ENCODE assay signal across 1 cellular context in the genomic region with DNA sequence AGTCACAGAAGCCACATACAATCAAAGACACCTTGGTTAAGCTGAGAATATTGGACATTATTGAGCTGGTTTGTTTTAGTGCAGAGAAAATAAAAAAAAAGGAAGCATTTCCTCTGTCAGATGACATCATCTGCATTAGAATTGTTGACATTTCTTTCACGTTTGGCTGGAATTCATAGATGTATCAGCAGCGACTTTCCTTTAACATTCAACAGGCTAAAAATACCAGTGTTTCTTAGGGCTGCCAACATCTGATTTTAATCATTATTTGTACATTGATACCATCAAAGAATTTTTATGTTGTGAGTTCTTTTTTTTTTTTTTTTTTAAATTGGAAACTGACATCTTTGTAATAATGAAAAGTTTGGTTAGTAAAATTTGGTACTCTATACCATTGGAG.
TF ChIP-seq lines count a peak whose summit lies in the region.

No MANE protein-coding gene starts in this region.

TF ChIP-seq in SK-N-SH, 30 proteins besides CTCF, POLR2A, EP300 and RAD21 (continued from another document):
- TF ChIP-seq ELF1 (IDR thresholded peaks at IDR 0.05) = no peak
- TF ChIP-seq GABPA (IDR thresholded peaks at IDR 0.05; ENCODE audit: low read depth) = no peak
- TF ChIP-seq GATA2 (CRISPR knock-in tag; IDR thresholded peaks at IDR 0.05) = no peak
- no peak for TF ChIP-seq FOXJ3 (CRISPR knock-in tag; IDR thresholded peaks at IDR 0.05)
- TF ChIP-seq, protein P1, sequence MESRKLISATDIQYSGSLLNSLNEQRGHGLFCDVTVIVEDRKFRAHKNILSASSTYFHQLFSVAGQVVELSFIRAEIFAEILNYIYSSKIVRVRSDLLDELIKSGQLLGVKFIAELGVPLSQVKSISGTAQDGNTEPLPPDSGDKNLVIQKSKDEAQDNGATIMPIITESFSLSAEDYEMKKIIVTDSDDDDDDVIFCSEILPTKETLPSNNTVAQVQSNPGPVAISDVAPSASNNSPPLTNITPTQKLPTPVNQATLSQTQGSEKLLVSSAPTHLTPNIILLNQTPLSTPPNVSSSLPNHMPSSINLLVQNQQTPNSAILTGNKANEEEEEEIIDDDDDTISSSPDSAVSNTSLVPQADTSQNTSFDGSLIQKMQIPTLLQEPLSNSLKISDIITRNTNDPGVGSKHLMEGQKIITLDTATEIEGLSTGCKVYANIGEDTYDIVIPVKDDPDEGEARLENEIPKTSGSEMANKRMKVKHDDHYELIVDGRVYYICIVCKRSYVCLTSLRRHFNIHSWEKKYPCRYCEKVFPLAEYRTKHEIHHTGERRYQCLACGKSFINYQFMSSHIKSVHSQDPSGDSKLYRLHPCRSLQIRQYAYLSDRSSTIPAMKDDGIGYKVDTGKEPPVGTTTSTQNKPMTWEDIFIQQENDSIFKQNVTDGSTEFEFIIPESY (IDR thresholded peaks at IDR 0.05; ENCODE audit: borderline replicate concordance, low read depth) = no peak
- no peak for TF ChIP-seq EZH2phosphoT487 (IDR thresholded peaks at IDR 0.05; ENCODE audit: borderline replicate concordance, low read depth)
- TF ChIP-seq FOXM1 (IDR thresholded peaks at IDR 0.05; ENCODE audit: low read depth) = no peak
- no peak for TF ChIP-seq TAF1 (IDR thresholded peaks at IDR 0.05; ENCODE audit: borderline replicate concordance, low read depth, low read length)
- TF ChIP-seq TCF12 (IDR thresholded peaks at IDR 0.05) = peak; percentile 97
- TF ChIP-seq SIN3A (IDR thresholded peaks at IDR 0.05; ENCODE audit: borderline replicate concordance, low read depth, low read length) = peak; percentile 36; the same call in 1 of the 2 replicates
- TF ChIP-seq POLR2AphosphoS5 (IDR thresholded peaks at IDR 0.05; ENCODE audit: low read depth, low read length) = peak; percentile 48; the same call in 1 of the 2 replicates
- no peak for TF ChIP-seq RXRA (IDR thresholded peaks at IDR 0.05; ENCODE audit: borderline replicate concordance, low read depth)
- no peak for TF ChIP-seq FOSL2 (IDR thresholded peaks at IDR 0.05; ENCODE audit: borderline replicate concordance, low read depth)
- TF ChIP-seq JUND (IDR thresholded peaks at IDR 0.05) = peak; percentile 55
TF ChIP-seq in SK-N-SH: peak in this region for 8.
